In genomic region chr3:39011191-39011736, GRCh38 we compare ENCODE assay signal across 16 cellular contexts. TPM values are rescaled to one million over a fixed set of nuclear protein-coding genes. Genes with fewer than 3 reads are reported as not detected.
"Had no signal": no experiment of that assay in that cellular context is flagged by ENCODE, and none has a peak within 500 bp of the region (broad histone marks: within the 10 kb centered on the region; RNA-seq: fewer than 3 reads in every experiment).

No MANE protein-coding gene starts in this region.

- H3K4me1 Mint-ChIP-seq: activated CD4-positive, alpha-beta T cell treated with anti-CD3 and anti-CD28 coated beads, Interleukin-2, amount 10 ng/mL, durations not matched to agents 7 days and 5 days; activated naive CD4-positive, alpha-beta T cell treated with anti-CD3 and anti-CD28 coated beads, Interleukin-2, amount 10 ng/mL, durations not matched to agents 7 days and 5 days; activated T-helper 17 cell treated with anti-CD3 and anti-CD28 coated beads, Interleukin-2, amount 50 U/mL, for 72 hours; nephron progenitor cell; stimulated activated naive CD8-positive, alpha-beta T cell treated with anti-CD3 and anti-CD28 coated beads, Interleukin-15, amount 100 ng/mL, for 72 hours had no signal

- DNase-seq: activated CD4-positive, alpha-beta T cell treated with anti-CD3 and anti-CD28 coated beads, Interleukin-2, amount 10 ng/mL, durations not matched to agents 7 days and 5 days; activated CD4-positive, CD25-positive, alpha-beta regulatory T cell; activated naive CD4-positive, alpha-beta T cell treated with anti-CD3 and anti-CD28 coated beads, Interleukin-2, amount 10 ng/mL, durations not matched to agents 7 days and 5 days; activated T-cell treated with anti-CD3 and anti-CD28 coated beads for 4 hours; caudate nucleus; colonic mucosa; effector CD4-positive, alpha-beta T cell; kidney; left ventricle myocardium inferior; mesenchymal stem cell; nephron progenitor cell; stimulated activated CD4-positive, alpha-beta T cell treated with anti-CD3 and anti-CD28 coated beads, Interleukin-4, amount 100 ng/mL, for 1 hour; stimulated activated CD8-positive, alpha-beta memory T cell treated with anti-CD3 and anti-CD28 coated beads, Interleukin-4, amount 100 ng/mL, for 48 hours; stimulated activated naive CD8-positive, alpha-beta T cell treated with anti-CD3 and anti-CD28 coated beads, Interleukin-15, amount 100 ng/mL, for 72 hours had no signal

- H3K9me3 Mint-ChIP-seq: activated CD4-positive, alpha-beta T cell treated with anti-CD3 and anti-CD28 coated beads, Interleukin-2, amount 10 ng/mL, durations not matched to agents 7 days and 5 days; activated naive CD4-positive, alpha-beta T cell treated with anti-CD3 and anti-CD28 coated beads, Interleukin-2, amount 10 ng/mL, durations not matched to agents 7 days and 5 days; activated T-helper 17 cell treated with anti-CD3 and anti-CD28 coated beads, Interleukin-2, amount 50 U/mL, for 72 hours; stimulated activated naive CD8-positive, alpha-beta T cell treated with anti-CD3 and anti-CD28 coated beads, Interleukin-15, amount 100 ng/mL, for 72 hours had no signal

- H3K36me3 Mint-ChIP-seq: activated naive CD4-positive, alpha-beta T cell treated with anti-CD3 and anti-CD28 coated beads, Interleukin-2, amount 10 ng/mL, durations not matched to agents 7 days and 5 days had no signal

- H3K27ac Mint-ChIP-seq: activated CD4-positive, alpha-beta T cell treated with anti-CD3 and anti-CD28 coated beads, Interleukin-2, amount 10 ng/mL, durations not matched to agents 7 days and 5 days; activated naive CD4-positive, alpha-beta T cell treated with anti-CD3 and anti-CD28 coated beads, Interleukin-2, amount 10 ng/mL, durations not matched to agents 7 days and 5 days; activated T-helper 17 cell treated with anti-CD3 and anti-CD28 coated beads, Interleukin-2, amount 50 U/mL, for 72 hours; nephron progenitor cell; stimulated activated naive CD8-positive, alpha-beta T cell treated with anti-CD3 and anti-CD28 coated beads, Interleukin-15, amount 100 ng/mL, for 72 hours had no signal

- H3K4me3 Mint-ChIP-seq: activated CD4-positive, alpha-beta T cell treated with anti-CD3 and anti-CD28 coated beads, Interleukin-2, amount 10 ng/mL, durations not matched to agents 7 days and 5 days; activated naive CD4-positive, alpha-beta T cell treated with anti-CD3 and anti-CD28 coated beads, Interleukin-2, amount 10 ng/mL, durations not matched to agents 7 days and 5 days; activated T-helper 17 cell treated with anti-CD3 and anti-CD28 coated beads, Interleukin-2, amount 50 U/mL, for 72 hours; nephron progenitor cell; stimulated activated naive CD8-positive, alpha-beta T cell treated with anti-CD3 and anti-CD28 coated beads, Interleukin-15, amount 100 ng/mL, for 72 hours had no signal

RNA-seq across cellular contexts. Expression of gene SCN11A, which starts 40.5 kb away (rescaled TPM):
- total RNA-seq: osteoblast had no signal
